ENCODE assay signal across 15 cellular contexts in the genomic region with DNA sequence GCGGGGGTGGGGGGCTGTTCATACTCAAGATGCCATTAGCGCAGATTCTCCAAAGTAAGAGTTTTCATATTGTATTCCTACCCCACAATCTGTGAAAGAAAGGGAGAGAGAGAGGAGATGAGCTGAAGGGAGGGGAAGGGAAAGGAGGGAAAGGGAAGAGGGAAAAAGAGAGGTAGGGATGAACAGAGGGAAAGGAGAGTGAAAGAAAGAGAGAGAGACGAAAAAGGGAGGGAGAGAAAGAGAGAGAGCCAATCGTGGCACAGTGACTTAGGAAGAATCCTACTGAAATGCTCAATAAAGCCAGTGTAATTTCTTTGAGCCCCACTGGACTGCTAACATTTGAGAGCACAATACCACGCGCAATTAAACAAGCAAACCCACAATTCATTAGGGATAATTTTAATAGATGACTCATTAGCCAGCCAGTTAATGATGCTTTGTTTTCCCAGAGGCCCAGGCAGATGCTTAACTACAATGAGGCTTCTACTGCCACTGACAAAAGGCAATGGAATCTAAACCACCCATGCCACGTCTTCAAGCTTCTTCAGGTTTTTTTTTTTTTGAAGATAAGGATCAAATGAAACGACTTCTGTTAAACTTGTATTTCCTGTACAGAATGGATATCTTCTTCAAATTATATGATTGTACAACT.
DNase-seq lines count a peak whose midpoint lies in the region; ATAC-seq and TF ChIP-seq lines count a peak whose summit lies in the region.
"Had no signal": no experiment of that assay in that cellular context is flagged by ENCODE, and none has a peak within 500 bp of the region (broad histone marks: within the 10 kb centered on the region; RNA-seq: fewer than 3 reads in every experiment).

No MANE protein-coding gene starts in this region.

- no peak overlapping the region for H3K4me3 ChIP-seq in brain microvascular endothelial cell (ENCODE audit: low read depth, low read length)
- no peak overlapping the region for H3K4me3 ChIP-seq in A673 (ENCODE audit: low read depth, low read length, poor library complexity, severe bottlenecking)

- ATAC-seq in HG03469 (IDR thresholded peaks at IDR 0.05; ENCODE audit: unreplicated experiment), result no peak
- ATAC-seq: Panc1 had no signal

- TF ChIP-seq CTCF in brain microvascular endothelial cell (IDR thresholded peaks at IDR 0.05; ENCODE audit: low read depth, low read length, missing control alignments) (no peak), A673 (conservative IDR thresholded peaks at IDR 0.05; ENCODE audit: low read depth, low read length) (no peak)

- H3K27ac ChIP-seq in brain microvascular endothelial cell, result peak overlapping the region; percentile 64
- no peak overlapping the region for H3K27ac ChIP-seq in A673 (ENCODE audit: low read depth, low read length, poor library complexity, severe bottlenecking)
- H3K27ac ChIP-seq: VCaP had no signal

- BruUV-seq in A673 (replicated peaks; lab: Mats Ljungman, UMichigan), result no TSS peak

- H3K27me3 ChIP-seq in brain microvascular endothelial cell (replicated peaks), result no peaks in the 10 kb centered on the region
- H3K27me3 ChIP-seq in A673 (replicated peaks; ENCODE audit: insufficient read depth, low read depth, low read length, poor library complexity), result no peaks in the 10 kb centered on the region

- POLR2A ChIA-PET in A673 (lab: Charles Lee; ENCODE audit: low non-redundant PET), result no interaction called here

- no peaks in the 10 kb centered on the region for H3K9me3 ChIP-seq in A673 (ENCODE audit: low read depth, low read length, poor library complexity, severe bottlenecking)

- H3K36me3 ChIP-seq in brain microvascular endothelial cell (replicated peaks) (no peaks in the 10 kb centered on the region), A673 (ENCODE audit: insufficient read depth, low read length, poor library complexity, severe bottlenecking) (no peaks in the 10 kb centered on the region)

- CTCF ChIA-PET in A673 (lab: Charles Lee), result no interaction called here

- H3K4me1 ChIP-seq in A673 (ENCODE audit: insufficient read depth, low read length, poor library complexity, severe bottlenecking), result peaks cover 10% of the 10 kb centered on the region

- in situ Hi-C loops in brain microvascular endothelial cell (cut with HindIII; ENCODE audit: low pct_ligation_motif_present, low sequenced_read_pairs), result no loop called here

- intact Hi-C loops in A673 (cut with micrococcal nuclease; ENCODE audit: unreplicated experiment), result no loop called here

- DNase-seq in AG08395 (ENCODE audit: low spot score) (peak; percentile 71), HS-5 (ENCODE audit: low read depth) (peak; percentile 51), brain microvascular endothelial cell (peak; percentile 47), kidney glomerular epithelial cell (lab: John Stamatoyannopoulos, UW) (peak; percentile 97), T-helper 1 cell (no peak), A673 (ENCODE audit: low spot score) (no peak), SW 1271 (lab: John Stamatoyannopoulos, UW) (no peak)
- DNase-seq: activated gamma-delta T cell; CD4-positive, CD25-positive, alpha-beta regulatory T cell; effector memory CD4-positive, alpha-beta T cell; NCI-H2171; posterior cingulate gyrus had no signal

Comparison
In these comparisons a context has a peak if more than half of its experiments do, and no peak if none do; other contexts are left out.
1. DNase-seq: peak in AG08395 (single experiment), HS-5 (single experiment), brain microvascular endothelial cell (single experiment) and kidney glomerular epithelial cell (single experiment); none in T-helper 1 cell (0 of 5), A673 (single experiment) and SW 1271 (0 of 2).